Comparison of ENCODE assay signal across 23 cellular contexts in genomic region chr4:99071159-99071558, GRCh38.
"Had no signal": no experiment of that assay in that cellular context is flagged by ENCODE, and none has a peak within 500 bp of the region (broad histone marks: within the 10 kb centered on the region; RNA-seq: fewer than 3 reads in every experiment).

No MANE protein-coding gene starts in this region.

- H3K9me3 ChIP-seq: body of pancreas, left ventricle myocardium inferior, prostate gland, tibial nerve had no signal

- H3K9me3 Mint-ChIP-seq: activated T-helper 2 cell treated with anti-CD3 and anti-CD28 coated beads, Interferon-gamma antibody, Interleukin-2, Interleukin-4, amounts not matched to agents 10 μg/mL and 5 μg/mL and 100 μg/mL, durations not matched to agents 14 hours and 24 hours and 36 hours; nephron had no signal

- H3K27ac Mint-ChIP-seq: activated naive CD8-positive, alpha-beta T cell; activated T-helper 2 cell treated with anti-CD3 and anti-CD28 coated beads, Interferon-gamma antibody, Interleukin-2, Interleukin-4, amounts not matched to agents 10 μg/mL and 5 μg/mL and 100 μg/mL, durations not matched to agents 14 hours and 24 hours and 36 hours; nephron had no signal

- H3K4me3 ChIP-seq: body of pancreas, left ventricle myocardium inferior, lung, prostate gland, tibial nerve had no signal

- H3K27me3 ChIP-seq: body of pancreas, foreskin keratinocyte, tibial nerve had no signal

- H3K27me3 Mint-ChIP-seq: activated naive CD8-positive, alpha-beta T cell had no signal

- FAIRE-seq: urothelium cell line had no signal

- DNase-seq: activated CD4-positive, alpha-beta T cell treated with anti-CD3 and anti-CD28 coated beads for 4 hours; activated CD4-positive, alpha-beta T cell treated with anti-CD3 and anti-CD28 coated beads, Interleukin-2, amount 50 U/mL, for 4 hours; activated CD8-positive, alpha-beta memory T cell treated with anti-CD3 and anti-CD28 coated beads for 24 hours; activated T-cell treated with anti-CD3 and anti-CD28 coated beads, Interleukin-2, amount 50 U/mL, for 1 hour; anterior cingulate cortex; body of pancreas; foreskin keratinocyte; glutamatergic neuron; left ventricle myocardium inferior; mesendoderm; stimulated activated CD4-positive, alpha-beta T cell treated with anti-CD3 and anti-CD28 coated beads, Interleukin-15, amount 100 ng/mL, for 24 hours; stimulated activated CD4-positive, alpha-beta T cell treated with anti-CD3 and anti-CD28 coated beads, Interleukin-2, amount 100 ng/mL, for 24 hours; stimulated activated naive CD4-positive, alpha-beta T cell; T-helper 9 cell had no signal

- H3K27ac ChIP-seq: body of pancreas, foreskin keratinocyte, left ventricle myocardium inferior, prostate gland, tibial nerve, VCaP had no signal

- H3K4me1 Mint-ChIP-seq: nephron had no signal

- H3K4me1 ChIP-seq: body of pancreas, foreskin keratinocyte, prostate gland, tibial nerve had no signal

- H3K4me3 Mint-ChIP-seq: activated naive CD8-positive, alpha-beta T cell; nephron had no signal

- ATAC-seq: body of pancreas, esophagus mucosa, foreskin keratinocyte had no signal
